ENCODE assay signal across 1 cellular context in genomic region chr15:57015897-57016296, GRCh38.
TF ChIP-seq lines count a peak whose summit lies in the region.

No MANE protein-coding gene starts in this region.

TF ChIP-seq in HCT116, 20 proteins besides CTCF, POLR2A, EP300 and RAD21 (continued from another document):
- TF ChIP-seq, protein P1, sequence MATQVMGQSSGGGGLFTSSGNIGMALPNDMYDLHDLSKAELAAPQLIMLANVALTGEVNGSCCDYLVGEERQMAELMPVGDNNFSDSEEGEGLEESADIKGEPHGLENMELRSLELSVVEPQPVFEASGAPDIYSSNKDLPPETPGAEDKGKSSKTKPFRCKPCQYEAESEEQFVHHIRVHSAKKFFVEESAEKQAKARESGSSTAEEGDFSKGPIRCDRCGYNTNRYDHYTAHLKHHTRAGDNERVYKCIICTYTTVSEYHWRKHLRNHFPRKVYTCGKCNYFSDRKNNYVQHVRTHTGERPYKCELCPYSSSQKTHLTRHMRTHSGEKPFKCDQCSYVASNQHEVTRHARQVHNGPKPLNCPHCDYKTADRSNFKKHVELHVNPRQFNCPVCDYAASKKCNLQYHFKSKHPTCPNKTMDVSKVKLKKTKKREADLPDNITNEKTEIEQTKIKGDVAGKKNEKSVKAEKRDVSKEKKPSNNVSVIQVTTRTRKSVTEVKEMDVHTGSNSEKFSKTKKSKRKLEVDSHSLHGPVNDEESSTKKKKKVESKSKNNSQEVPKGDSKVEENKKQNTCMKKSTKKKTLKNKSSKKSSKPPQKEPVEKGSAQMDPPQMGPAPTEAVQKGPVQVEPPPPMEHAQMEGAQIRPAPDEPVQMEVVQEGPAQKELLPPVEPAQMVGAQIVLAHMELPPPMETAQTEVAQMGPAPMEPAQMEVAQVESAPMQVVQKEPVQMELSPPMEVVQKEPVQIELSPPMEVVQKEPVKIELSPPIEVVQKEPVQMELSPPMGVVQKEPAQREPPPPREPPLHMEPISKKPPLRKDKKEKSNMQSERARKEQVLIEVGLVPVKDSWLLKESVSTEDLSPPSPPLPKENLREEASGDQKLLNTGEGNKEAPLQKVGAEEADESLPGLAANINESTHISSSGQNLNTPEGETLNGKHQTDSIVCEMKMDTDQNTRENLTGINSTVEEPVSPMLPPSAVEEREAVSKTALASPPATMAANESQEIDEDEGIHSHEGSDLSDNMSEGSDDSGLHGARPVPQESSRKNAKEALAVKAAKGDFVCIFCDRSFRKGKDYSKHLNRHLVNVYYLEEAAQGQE (IDR thresholded peaks at IDR 0.05; ENCODE audit: low read depth), result no peak
- TF ChIP-seq EGR1 (IDR thresholded peaks at IDR 0.05; ENCODE audit: low read depth) (no peak), YY1 (IDR thresholded peaks at IDR 0.05; ENCODE audit: extremely low read depth, insufficient replicate concordance, low read depth, low read length) (no peak)
